In genomic region chr20:34045294-34045693, GRCh38 we compare ENCODE assay signal across 14 cellular contexts. TPM values are rescaled to one million over a fixed set of nuclear protein-coding genes. Genes with fewer than 3 reads are reported as not detected.
DNase-seq lines count a peak whose midpoint lies in the region; ATAC-seq and TF ChIP-seq lines count a peak whose summit lies in the region.
"Had no signal": no experiment of that assay in that cellular context is flagged by ENCODE, and none has a peak within 500 bp of the region (broad histone marks: within the 10 kb centered on the region; RNA-seq: fewer than 3 reads in every experiment).

No MANE protein-coding gene starts in this region.

- TF ChIP-seq CTCF in BE2C (IDR thresholded peaks at IDR 0.05; ENCODE audit: low read depth, low read length): no peak

- ATAC-seq in esophagus mucosa: peak; percentile 24
- ATAC-seq in HG02759 (IDR thresholded peaks at IDR 0.05; ENCODE audit: unreplicated experiment): no peak
- no peak for ATAC-seq in HG02571 (IDR thresholded peaks at IDR 0.05; ENCODE audit: unreplicated experiment)
- ATAC-seq: GM12878, PC-3 had no signal

- H3K27me3 ChIP-seq in BE2C: no peaks in the 10 kb centered on the region

- no peaks in the 10 kb centered on the region; the same call in 1 of the 2 replicates for H3K36me3 ChIP-seq in BE2C

- DNase-seq in BE2C (peak; percentile 63), M059J (ENCODE audit: low read depth) (peak; percentile 18), mucosa of gallbladder (ENCODE audit: low spot score) (peak; percentile 40), LoVo (ENCODE audit: low spot score) (no peak), RKO (ENCODE audit: low spot score) (no peak)
- DNase-seq: activated effector memory CD4-positive, alpha-beta T cell treated with anti-CD3 and anti-CD28 coated beads, Interleukin-2, amount 50 U/mL, for 16 hours; GOT3; PC-3; posterior cingulate gyrus; WERI-Rb-1 had no signal

- H3K4me3 ChIP-seq in BE2C (ENCODE audit: low read depth, low read length): no peak overlapping the region
- H3K4me3 ChIP-seq: GM12878 had no signal

- H3K4me1 ChIP-seq in BE2C: peaks cover 29% of the 10 kb centered on the region

- H3K9me3 ChIP-seq in BE2C: no peaks in the 10 kb centered on the region

RNA-seq across cellular contexts. Expression of gene RALY, which starts 51.6 kb away (rescaled TPM):
- polyA plus RNA-seq in BE2C (2012; ENCODE audit: insufficient read depth, insufficient read length, low read depth): 150 TPM
- total RNA-seq in M059J (2014; rRNA removed; shearing (Covaris generic)): 183 and 230 TPM in 2 replicates
- total RNA-seq in esophagus mucosa: 82.6 TPM
- 116 TPM for total RNA-seq in mucosa of gallbladder

Comparison
In these comparisons a context has a peak if more than half of its experiments do, and no peak if none do; other contexts are left out.
1. DNase-seq: peak in BE2C (single experiment), M059J (single experiment) and mucosa of gallbladder (single experiment); none in LoVo (single experiment) and RKO (single experiment).